Comparison of ENCODE assay signal across 29 cellular contexts in genomic region chr12:80183939-80184338, GRCh38.
A peak's percentile ranks its signal among the peaks of the same experiment; 100 is the strongest.
DNase-seq lines count a peak whose midpoint lies in the region; ATAC-seq and TF ChIP-seq lines count a peak whose summit lies in the region.
"Had no signal": no experiment of that assay in that cellular context is flagged by ENCODE, and none has a peak within 500 bp of the region (broad histone marks: within the 10 kb centered on the region; RNA-seq: fewer than 3 reads in every experiment).

No MANE protein-coding gene starts in this region.

- no peak overlapping the region for H3K4me3 Mint-ChIP-seq in MCF 10A (ENCODE audit: unreplicated experiment)
- H3K4me3 Mint-ChIP-seq: activated naive CD4-positive, alpha-beta T cell treated with anti-CD3 and anti-CD28 coated beads, Interleukin-2, amount 10 ng/mL, durations not matched to agents 7 days and 5 days; activated T-cell treated with anti-CD3 and anti-CD28 coated beads, Interleukin-2, amount 50 U/mL, for 72 hours; naive thymus-derived CD4-positive, alpha-beta T cell; stimulated activated naive B cell treated with anti-CD40 and anti-IgM and Interleukin-4, amounts not matched to agents 10 μg/mL and 1 μg/mL and 100 μg/mL, for 72 hours had no signal

- BruUV-seq in MCF 10A (replicated peaks; lab: Mats Ljungman, UMichigan), result no TSS peak

- H3K27me3 ChIP-seq in breast epithelium, result no peaks in the 10 kb centered on the region
- H3K27me3 ChIP-seq in smooth muscle cell (ENCODE audit: low read depth), result no peaks in the 10 kb centered on the region
- no peaks in the 10 kb centered on the region for H3K27me3 ChIP-seq in sigmoid colon
- H3K27me3 ChIP-seq: BLaER1, heart right ventricle, suprapubic skin had no signal

- H3K27me3 Mint-ChIP-seq in MCF 10A (ENCODE audit: insufficient read depth, unreplicated experiment), result no peaks in the 10 kb centered on the region
- H3K27me3 Mint-ChIP-seq: activated naive CD4-positive, alpha-beta T cell treated with anti-CD3 and anti-CD28 coated beads, Interleukin-2, amount 10 ng/mL, durations not matched to agents 7 days and 5 days; stimulated activated naive B cell treated with anti-CD40 and anti-IgM and Interleukin-4, amounts not matched to agents 10 μg/mL and 1 μg/mL and 100 μg/mL, for 72 hours had no signal

- H2AFZ ChIP-seq in smooth muscle cell (ENCODE audit: low read depth), result peak overlapping the region; percentile 53

- CTCF ChIA-PET in MCF 10A (lab: Yijun Ruan, JAX), result interaction anchor here (0.7 to 0.8 kb wide), 2 partner anchors 149 to 794 kb away, joined by 3 read pairs; no protein-coding TSS in a partner anchor

- H3K36me3 ChIP-seq in breast epithelium (no peaks in the 10 kb centered on the region), smooth muscle cell (ENCODE audit: low read depth) (no peaks in the 10 kb centered on the region), sigmoid colon (no peaks in the 10 kb centered on the region)
- H3K36me3 ChIP-seq: BLaER1, heart right ventricle, suprapubic skin had no signal

- H3F3A ChIP-seq in smooth muscle cell (ENCODE audit: low read depth), result peaks cover 10% of the 10 kb centered on the region

- no peak for TF ChIP-seq EP300 in sigmoid colon (IDR thresholded peaks at IDR 0.05)

- peak; percentile 70 for DNase-seq in MCF 10A (ENCODE audit: unreplicated experiment)
- DNase-seq in breast epithelium (ENCODE audit: low spot score in 2 of 2), result no peak
- peak; percentile 47 for DNase-seq in SK-MEL-5 (ENCODE audit: low read depth, low spot score)
- no peak for DNase-seq in smooth muscle cell (lab: John Stamatoyannopoulos, UW; ENCODE audit: unreplicated experiment)
- no peak for DNase-seq in sigmoid colon
- DNase-seq in AG08396 (ENCODE audit: low spot score), result no peak
- DNase-seq: activated CD4-positive, alpha-beta T cell treated with anti-CD3 and anti-CD28 coated beads for 4 hours; activated naive CD4-positive, alpha-beta T cell treated with anti-CD3 and anti-CD28 coated beads, Interleukin-2, amount 10 ng/mL, durations not matched to agents 7 days and 5 days; activated T-cell treated with anti-CD3 and anti-CD28 coated beads, Interleukin-2, amount 50 U/mL, for 72 hours; COR-L47; DMS79; heart right ventricle; naive thymus-derived CD4-positive, alpha-beta T cell; NCI-H1694; NCI-H2171; NCI-H524 treated with DMSO at 0.1 percent for 48 hours; occipital lobe; retina; stimulated activated CD4-positive, alpha-beta T cell treated with anti-CD3 and anti-CD28 coated beads, Interleukin-12 subunit alpha, Interleukin-12 subunit beta, amount 100 ng/mL, for 4 hours; stimulated activated CD4-positive, alpha-beta T cell treated with anti-CD3 and anti-CD28 coated beads, Interleukin-4, amount 100 ng/mL, for 24 hours; stimulated activated naive B cell treated with anti-CD40 and anti-IgM and Interleukin-4, amounts not matched to agents 10 μg/mL and 1 μg/mL and 100 μg/mL, for 72 hours; T-helper 2 cell had no signal

- H3K36me3 Mint-ChIP-seq in MCF 10A (ENCODE audit: insufficient read depth, unreplicated experiment), result no peaks in the 10 kb centered on the region
- H3K36me3 Mint-ChIP-seq: activated naive CD4-positive, alpha-beta T cell treated with anti-CD3 and anti-CD28 coated beads, Interleukin-2, amount 10 ng/mL, durations not matched to agents 7 days and 5 days; naive thymus-derived CD4-positive, alpha-beta T cell; stimulated activated naive B cell treated with anti-CD40 and anti-IgM and Interleukin-4, amounts not matched to agents 10 μg/mL and 1 μg/mL and 100 μg/mL, for 72 hours had no signal

- H3K27ac Mint-ChIP-seq in MCF 10A (ENCODE audit: low read depth, unreplicated experiment), result no peak overlapping the region
- H3K27ac Mint-ChIP-seq: activated naive CD4-positive, alpha-beta T cell treated with anti-CD3 and anti-CD28 coated beads, Interleukin-2, amount 10 ng/mL, durations not matched to agents 7 days and 5 days; activated T-cell treated with anti-CD3 and anti-CD28 coated beads, Interleukin-2, amount 50 U/mL, for 72 hours; naive thymus-derived CD4-positive, alpha-beta T cell; stimulated activated naive B cell treated with anti-CD40 and anti-IgM and Interleukin-4, amounts not matched to agents 10 μg/mL and 1 μg/mL and 100 μg/mL, for 72 hours had no signal

- H3K79me2 ChIP-seq in smooth muscle cell (ENCODE audit: low read depth), result no peaks in the 10 kb centered on the region

- no peak overlapping the region for H3K9ac ChIP-seq in smooth muscle cell (ENCODE audit: low read depth)
- H3K9ac ChIP-seq: BLaER1 had no signal

- no peak overlapping the region for H3K4me3 ChIP-seq in breast epithelium
- no peak overlapping the region for H3K4me3 ChIP-seq in smooth muscle cell
- H3K4me3 ChIP-seq in sigmoid colon, result no peak overlapping the region
- H3K4me3 ChIP-seq: BLaER1, heart right ventricle, suprapubic skin had no signal

- POLR2A ChIA-PET in MCF 10A (lab: Yijun Ruan, JAX), result no interaction called here

- H3K4me2 ChIP-seq in smooth muscle cell, result peak overlapping the region; percentile 4
- H3K4me2 ChIP-seq: BLaER1 had no signal

- H3K4me1 Mint-ChIP-seq in MCF 10A (ENCODE audit: insufficient read depth, unreplicated experiment), result peaks cover 19% of the 10 kb centered on the region

- no peaks in the 10 kb centered on the region for H3K9me3 Mint-ChIP-seq in MCF 10A (ENCODE audit: unreplicated experiment)
- H3K9me3 Mint-ChIP-seq: activated naive CD4-positive, alpha-beta T cell treated with anti-CD3 and anti-CD28 coated beads, Interleukin-2, amount 10 ng/mL, durations not matched to agents 7 days and 5 days; activated T-cell treated with anti-CD3 and anti-CD28 coated beads, Interleukin-2, amount 50 U/mL, for 72 hours; stimulated activated naive B cell treated with anti-CD40 and anti-IgM and Interleukin-4, amounts not matched to agents 10 μg/mL and 1 μg/mL and 100 μg/mL, for 72 hours had no signal

- in situ Hi-C loops in SK-MEL-5 (cut with HindIII; ENCODE audit: low pct_unique_long_range_greater_than_20kb, low sequenced_read_pairs), result no loop called here

- TF ChIP-seq POLR2A in breast epithelium (IDR thresholded peaks at IDR 0.05) (no peak), sigmoid colon (IDR thresholded peaks at IDR 0.05) (no peak)

- TF ChIP-seq CTCF in MCF 10A (IDR thresholded peaks at IDR 0.05; ENCODE audit: unreplicated experiment) (no peak), breast epithelium (IDR thresholded peaks at IDR 0.05) (no peak), smooth muscle cell (IDR thresholded peaks at IDR 0.05; ENCODE audit: borderline replicate concordance, insufficient read depth, poor library complexity, severe bottlenecking) (no peak), sigmoid colon (IDR thresholded peaks at IDR 0.05) (no peak)

- WGBS in smooth muscle cell (ENCODE audit: low lambda C conversion rate), result 49% methylated on average over 2 of the region's 2 CpGs
- 76 to 77% methylated on average over 2 of the region's 2 CpGs for WGBS in sigmoid colon, 2 donors

- H3K9me3 ChIP-seq in breast epithelium, result no peaks in the 10 kb centered on the region
- no peaks in the 10 kb centered on the region for H3K9me3 ChIP-seq in smooth muscle cell (replicated peaks; ENCODE audit: low read depth)
- H3K9me3 ChIP-seq in sigmoid colon, result no peaks in the 10 kb centered on the region
- H3K9me3 ChIP-seq: BLaER1, heart right ventricle, suprapubic skin had no signal

- H3K4me1 ChIP-seq in breast epithelium, result no peaks in the 10 kb centered on the region
- peaks cover 10% of the 10 kb centered on the region for H3K4me1 ChIP-seq in smooth muscle cell (ENCODE audit: low read depth)
- H3K4me1 ChIP-seq in sigmoid colon, result peaks cover 0 to 29% (median 15%) of the 10 kb centered on the region in 4 donors

- H4K20me1 ChIP-seq in smooth muscle cell (ENCODE audit: low read depth), result no peaks in the 10 kb centered on the region
- H4K20me1 ChIP-seq: BLaER1 had no signal

- peak; percentile 59 for ATAC-seq in esophagus mucosa
- ATAC-seq in GM19397 (IDR thresholded peaks at IDR 0.05; ENCODE audit: unreplicated experiment), result no peak
- ATAC-seq: activated T-cell treated with anti-CD3 and anti-CD28 coated beads, Interleukin-2, amount 50 U/mL, for 72 hours; heart right ventricle; left lobe of liver; naive thymus-derived CD4-positive, alpha-beta T cell; SK-N-SH treated with all-trans-retinoic acid at 6 μM for 48 hours; stimulated activated naive B cell treated with anti-CD40 and anti-IgM and Interleukin-4, amounts not matched to agents 10 μg/mL and 1 μg/mL and 100 μg/mL, for 72 hours had no signal

- no peak overlapping the region for H3K27ac ChIP-seq in breast epithelium
- peak overlapping the region; percentile 39 for H3K27ac ChIP-seq in smooth muscle cell (ENCODE audit: low read depth)
- H3K27ac ChIP-seq in sigmoid colon, result no peak overlapping the region
- H3K27ac ChIP-seq: BLaER1, heart right ventricle, RWPE1, suprapubic skin had no signal

- intact Hi-C loops in MCF 10A (cut with micrococcal nuclease) (loop anchor here (10.0 kb wide), 1 partner anchor 419 kb away; no protein-coding TSS in a partner anchor), breast epithelium (cut with DNase I; ENCODE audit: low total_unique reads) (no loop called here), sigmoid colon (cut with DNase I) (loop anchor here (10.0 kb wide), 2 partner anchors 379 to 769 kb away; no protein-coding TSS in a partner anchor)

Comparison
In these comparisons a context has a peak if more than half of its experiments do, and no peak if none do; other contexts are left out.
1. DNase-seq: peak in MCF 10A (single experiment) and SK-MEL-5 (single experiment); none in breast epithelium (0 of 2), smooth muscle cell (single experiment), sigmoid colon (single experiment) and AG08396 (single experiment).